8 cellular contexts compared by ENCODE assay signal in the genomic region with DNA sequence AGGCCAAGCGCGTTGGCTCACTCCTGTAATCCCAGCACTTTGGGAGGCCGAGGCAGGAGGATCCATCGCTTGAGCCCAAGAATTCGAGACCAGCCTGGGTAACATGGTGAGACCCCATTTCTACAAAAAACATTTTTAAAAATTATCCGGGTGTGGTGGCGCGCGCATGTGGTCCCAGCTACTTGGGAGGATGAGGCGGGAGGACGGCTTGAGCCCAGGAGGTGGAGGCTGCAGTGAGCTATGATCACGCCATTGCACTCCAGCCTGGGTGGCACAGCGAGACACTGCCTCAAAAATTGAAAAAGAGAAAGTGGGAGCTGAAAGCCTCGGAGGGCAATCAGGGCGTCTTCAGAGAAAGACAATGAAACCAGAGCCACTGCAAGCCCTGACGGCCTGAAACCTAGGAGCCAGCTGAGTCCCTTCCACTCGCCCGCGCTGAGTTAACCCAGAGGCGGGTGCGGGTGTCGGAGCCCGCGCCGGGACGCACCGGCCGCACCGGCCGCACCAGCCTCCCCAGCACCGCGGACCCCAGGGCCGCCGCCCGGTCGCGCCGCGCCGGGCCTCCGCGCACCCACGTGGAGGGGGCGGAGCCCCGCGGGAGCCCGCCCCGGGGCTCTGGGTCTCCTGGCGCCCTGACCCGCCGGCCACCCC. TPM values are rescaled to one million over a fixed set of nuclear protein-coding genes. Genes with fewer than 3 reads are reported as not detected.
DNase-seq lines count a peak whose midpoint lies in the region; ATAC-seq and FAIRE-seq lines count a peak whose summit lies in the region.

No MANE protein-coding gene starts in this region.

- peak overlapping the region; percentile 65 for H3K27ac Mint-ChIP-seq in activated CD4-positive, alpha-beta memory T cell treated with anti-CD3 and anti-CD28 coated beads, Interleukin-2, amount 10 ng/mL, durations not matched to agents 7 days and 5 days

- H3K27me3 ChIP-seq in skeletal muscle satellite cell (ENCODE audit: control insufficient read depth, insufficient read depth, low read length), result no peaks in the 10 kb centered on the region

- H3K4me3 ChIP-seq in skeletal muscle satellite cell (ENCODE audit: low read length), result peak overlapping the region; percentile 99

- ATAC-seq in GM18907 (IDR thresholded peaks at IDR 0.05; ENCODE audit: unreplicated experiment) (peak; percentile 60), HG03095 (IDR thresholded peaks at IDR 0.05; ENCODE audit: unreplicated experiment) (peak; percentile 46), left ventricle myocardium superior (peak; percentile 85)

- intact Hi-C loops in left ventricle myocardium superior (cut with micrococcal nuclease), result no loop called here

- H3K27me3 Mint-ChIP-seq in activated CD4-positive, alpha-beta memory T cell treated with anti-CD3 and anti-CD28 coated beads, Interleukin-2, amount 10 ng/mL, durations not matched to agents 7 days and 5 days, result no peaks in the 10 kb centered on the region

- H3K36me3 ChIP-seq in skeletal muscle satellite cell (ENCODE audit: insufficient read depth, low read length), result no peaks in the 10 kb centered on the region

- no peaks in the 10 kb centered on the region for H3K9me3 ChIP-seq in skeletal muscle satellite cell (replicated peaks; ENCODE audit: low read length)

- CTCF ChIA-PET in activated CD4-positive, alpha-beta memory T cell treated with anti-CD3 and anti-CD28 coated beads, Interleukin-2, amount 10 ng/mL, durations not matched to agents 7 days and 5 days (lab: Charles Lee), result interaction anchor here (0.8 to 4.5 kb wide), 8 partner anchors 19 to 144 kb away, joined by 3 to 24 read pairs (median 6); no protein-coding TSS in a partner anchor

- POLR2A ChIA-PET in activated CD4-positive, alpha-beta memory T cell treated with anti-CD3 and anti-CD28 coated beads, Interleukin-2, amount 10 ng/mL, durations not matched to agents 7 days and 5 days (lab: Charles Lee), result interaction anchor here (0.9 to 4.5 kb wide), 9 partner anchors 12 to 325 kb away, joined by 3 to 37 read pairs (median 4); a partner anchor contains a TSS

- peaks cover 13% of the 10 kb centered on the region for H3K4me1 ChIP-seq in skeletal muscle satellite cell (ENCODE audit: control insufficient read depth, insufficient read depth, low read length)

- H3K36me3 Mint-ChIP-seq in activated CD4-positive, alpha-beta memory T cell treated with anti-CD3 and anti-CD28 coated beads, Interleukin-2, amount 10 ng/mL, durations not matched to agents 7 days and 5 days (ENCODE audit: low read depth), result no peaks in the 10 kb centered on the region

- peaks cover 22% of the 10 kb centered on the region for H3K4me1 Mint-ChIP-seq in activated CD4-positive, alpha-beta memory T cell treated with anti-CD3 and anti-CD28 coated beads, Interleukin-2, amount 10 ng/mL, durations not matched to agents 7 days and 5 days

- peak overlapping the region; percentile 76 for H3K9ac ChIP-seq in skeletal muscle satellite cell (ENCODE audit: low read depth, low read length)

- no peaks in the 10 kb centered on the region for H3K9me3 Mint-ChIP-seq in activated CD4-positive, alpha-beta memory T cell treated with anti-CD3 and anti-CD28 coated beads, Interleukin-2, amount 10 ng/mL, durations not matched to agents 7 days and 5 days

- peak overlapping the region; percentile 85 for H3K4me3 Mint-ChIP-seq in activated CD4-positive, alpha-beta memory T cell treated with anti-CD3 and anti-CD28 coated beads, Interleukin-2, amount 10 ng/mL, durations not matched to agents 7 days and 5 days

- no peak for FAIRE-seq in HTR-8/SVneo (lab: Jason Lieb, UNC)

- H3K4me2 ChIP-seq in skeletal muscle satellite cell (ENCODE audit: low read length), result peak overlapping the region; percentile 88

- DNase-seq in A172 (ENCODE audit: low spot score) (peak; percentile 30), left ventricle myocardium superior (no peak), HTR-8/SVneo (ENCODE audit: insufficient read length, low spot score) (no peak), CD1c-positive myeloid dendritic cell (ENCODE audit: extremely low spot score) (no peak)
- DNase-seq in activated CD4-positive, alpha-beta memory T cell treated with anti-CD3 and anti-CD28 coated beads, Interleukin-2, amount 10 ng/mL, durations not matched to agents 7 days and 5 days, result no peak

RNA-seq across cellular contexts. Expression of a gene that starts 22.4 kb away (rescaled TPM):
- 57.3 and 70.3 TPM in 2 replicates for total RNA-seq in A172 (2014; rRNA removed; shearing (Covaris generic))
- total RNA-seq in activated CD4-positive, alpha-beta memory T cell treated with anti-CD3 and anti-CD28 coated beads, Interleukin-2, amount 10 ng/mL, durations not matched to agents 7 days and 5 days, result 10 to 100 TPM; 29.4 to 34.6 TPM
- total RNA-seq in left ventricle myocardium superior, result 5.9 TPM
- 14.9 and 16.0 TPM in 2 replicates for total RNA-seq in skeletal muscle satellite cell (2012; rRNA removed)

RNA-seq across cellular contexts. Expression of a gene that starts 49.7 kb away (rescaled TPM):
- total RNA-seq in A172 (2014; rRNA removed; shearing (Covaris generic)), result 7.3 and 12.1 TPM in 2 replicates
- total RNA-seq in activated CD4-positive, alpha-beta memory T cell treated with anti-CD3 and anti-CD28 coated beads, Interleukin-2, amount 10 ng/mL, durations not matched to agents 7 days and 5 days, result under 1 TPM in 1 of 2 experiments, not detected in 1; 0.15 TPM
- 2.8 TPM for total RNA-seq in left ventricle myocardium superior
- 5.1 and 9.6 TPM in 2 replicates for total RNA-seq in skeletal muscle satellite cell (2012; rRNA removed)
